In genomic region chr1:227562037-227562436, GRCh38 we compare ENCODE assay signal across 16 cellular contexts. TPM values are rescaled to one million over a fixed set of nuclear protein-coding genes. Genes with fewer than 3 reads are reported as not detected.
DNase-seq lines count a peak whose midpoint lies in the region; ATAC-seq, FAIRE-seq and TF ChIP-seq lines count a peak whose summit lies in the region.
"Had no signal": no experiment of that assay in that cellular context is flagged by ENCODE, and none has a peak within 500 bp of the region (broad histone marks: within the 10 kb centered on the region; RNA-seq: fewer than 3 reads in every experiment).

No MANE protein-coding gene starts in this region.

- CTCF ChIA-PET in CD4-positive, alpha-beta memory T cell (lab: Charles Lee; ENCODE audit: partially characterized antibody), result interaction anchor here (4.9 kb wide), 1 partner anchor 20 kb away, joined by 38 read pairs; no protein-coding TSS in a partner anchor
- CTCF ChIA-PET in K562 (lab: Yijun Ruan, JAX; ENCODE audit: low intra/inter-chr PET ratio), result no interaction called here

- no peaks in the 10 kb centered on the region for H4K20me1 ChIP-seq in K562 (replicated peaks; ENCODE audit: control insufficient read depth, insufficient read depth, low read length)
- H4K20me1 ChIP-seq: BLaER1 had no signal

- BruUV-seq in K562 (replicated peaks; lab: Mats Ljungman, UMichigan), result no TSS peak

- peak overlapping the region; percentile 42 to 90 (median 86) for H3K4me3 Mint-ChIP-seq in CD4-positive, CD25-positive, alpha-beta regulatory T cell
- peak overlapping the region in 5 of 8 donors; percentile 0 to 46 (median 6) for H3K4me3 Mint-ChIP-seq in CD4-positive, alpha-beta memory T cell
- H3K4me3 Mint-ChIP-seq in nephron progenitor cell, result peak overlapping the region; percentile 14

- peaks cover 46% of the 10 kb centered on the region for H3K27me3 Mint-ChIP-seq in CD4-positive, CD25-positive, alpha-beta regulatory T cell
- peaks cover 23 to 30% of the 10 kb centered on the region in 2 donors for H3K27me3 Mint-ChIP-seq in CD4-positive, alpha-beta memory T cell
- H3K27me3 Mint-ChIP-seq in nephron progenitor cell (ENCODE audit: low read depth, poor library complexity), result peaks cover 12% of the 10 kb centered on the region

- H3K27ac Mint-ChIP-seq in CD4-positive, CD25-positive, alpha-beta regulatory T cell, result peak overlapping the region in 1 of 3 donors; percentile 92
- peak overlapping the region in 2 of 7 donors; percentile 1 to 19 for H3K27ac Mint-ChIP-seq in CD4-positive, alpha-beta memory T cell
- no peak overlapping the region for H3K27ac Mint-ChIP-seq in nephron progenitor cell

- H3K27ac ChIP-seq in CD4-positive, CD25-positive, alpha-beta regulatory T cell (ENCODE audit: insufficient read depth, low read length, poor library complexity, severe bottlenecking), result no peak overlapping the region
- H3K27ac ChIP-seq in CD4-positive, alpha-beta memory T cell (ENCODE audit: low read depth, low read length), result no peak overlapping the region
- H3K27ac ChIP-seq in K562 (ENCODE audit: extremely low read depth, low read depth, low read length) (no peak overlapping the region), caudate nucleus (ENCODE audit: low read depth, low read length) (no peak overlapping the region), lower lobe of right lung (no peak overlapping the region)
- H3K27ac ChIP-seq: BLaER1 had no signal

- 40% methylated on average over 6 of the region's 6 CpGs for WGBS in K562 (ENCODE audit: insufficient coverage, low coverage, missing lambda C conversion rate)

- peaks cover 2% of the 10 kb centered on the region for H3K27me3 ChIP-seq in CD4-positive, CD25-positive, alpha-beta regulatory T cell (ENCODE audit: control insufficient read depth, insufficient read depth, low read length)
- no peaks in the 10 kb centered on the region for H3K27me3 ChIP-seq in CD4-positive, alpha-beta memory T cell (ENCODE audit: insufficient read depth, low read length)
- H3K27me3 ChIP-seq in K562 (ENCODE audit: control insufficient read depth in 2 of 2, insufficient read depth in 2 of 2, low read length in 2 of 2) (peaks cover 0 to 5% of the 10 kb centered on the region in 2 experiments; a peak in 1 of 5 replicates), lower lobe of right lung (ENCODE audit: low read depth) (peaks cover 37% of the 10 kb centered on the region)
- H3K27me3 ChIP-seq: BLaER1 had no signal

- intact Hi-C loops in CD4-positive, alpha-beta memory T cell (cut with micrococcal nuclease), result loop anchor here (5.0 kb wide), 1 partner anchor 1155 kb away; the partner anchor contains the start of gene PARP1
- intact Hi-C loops in K562 (cut with micrococcal nuclease) (no loop called here), lower lobe of right lung (cut with DNase I) (no loop called here)

- TF ChIP-seq RAD21 in K562 (CRISPR knock-in tag; conservative IDR thresholded peaks at IDR 0.05 in 1 of 2, IDR thresholded peaks at IDR 0.05 in 1 of 2), result no peak

- TF ChIP-seq EP300 in K562 (IDR thresholded peaks at IDR 0.05; ENCODE audit: low read length), result no peak

- H2AFZ ChIP-seq in K562 (ENCODE audit: low read depth, low read length), result peak overlapping the region; percentile 28

- H3K36me3 ChIP-seq in CD4-positive, CD25-positive, alpha-beta regulatory T cell (ENCODE audit: control insufficient read depth, insufficient read depth, low read length), result no peaks in the 10 kb centered on the region
- H3K36me3 ChIP-seq in CD4-positive, alpha-beta memory T cell (ENCODE audit: insufficient read depth, low read length), result no peaks in the 10 kb centered on the region
- peaks cover 3% of the 10 kb centered on the region for H3K36me3 ChIP-seq in K562 (ENCODE audit: control insufficient read depth, insufficient read depth, low read length)
- no peaks in the 10 kb centered on the region for H3K36me3 ChIP-seq in lower lobe of right lung

- FAIRE-seq in K562 (lab: Jason Lieb, UNC), result no peak
- FAIRE-seq: GM18507, RCC 7860 had no signal

- ATAC-seq in CD4-positive, CD25-positive, alpha-beta regulatory T cell (ENCODE audit: low read depth in 2 of 2), result no peak
- no peak for ATAC-seq in K562
- no peak for ATAC-seq in lower lobe of right lung
- ATAC-seq: HCT116 had no signal

- POLR2A ChIA-PET in CD4-positive, alpha-beta memory T cell (lab: Charles Lee; ENCODE audit: partially characterized antibody), result no interaction called here
- POLR2A ChIA-PET in K562 (lab: Yijun Ruan, JAX), result interaction anchor here (0.6 kb wide), 1 partner anchor 12 kb away, joined by 3 read pairs; no protein-coding TSS in a partner anchor

- in situ Hi-C loops in K562 (cut with MboI), result no loop called here
- in situ Hi-C loops in ACHN (cut with HindIII; ENCODE audit: low pct_ligation_motif_present, low pct_unique_long_range_greater_than_20kb, low sequenced_read_pairs), result loop anchor here (25.0 kb wide), 1 partner anchor 125 kb away; no protein-coding TSS in a partner anchor

- H3K9me3 ChIP-seq in CD4-positive, CD25-positive, alpha-beta regulatory T cell (ENCODE audit: control insufficient read depth in 2 of 2, low read length in 2 of 2), result no peaks in the 10 kb centered on the region
- H3K9me3 ChIP-seq in CD4-positive, alpha-beta memory T cell (ENCODE audit: control insufficient read depth in 1 of 2, low read length in 2 of 2), result no peaks in the 10 kb centered on the region
- peaks cover 24% of the 10 kb centered on the region for H3K9me3 ChIP-seq in K562 (replicated peaks; ENCODE audit: control insufficient read depth, insufficient read depth, low read depth, low read length)
- no peaks in the 10 kb centered on the region for H3K9me3 ChIP-seq in lower lobe of right lung

- DNase-seq in CD4-positive, CD25-positive, alpha-beta regulatory T cell, result no peak
- no peak for DNase-seq in CD4-positive, alpha-beta memory T cell
- DNase-seq in K562 (ENCODE audit: extremely low read depth in 1 of 4, low spot score in 3 of 4), result no peak
- no peak for DNase-seq in nephron progenitor cell
- DNase-seq in ACHN, result no peak
- no peak for DNase-seq in caudate nucleus (lab: John Stamatoyannopoulos, UW)
- DNase-seq in lower lobe of right lung, result no peak
- DNase-seq: Caco-2, NCI-H1436 treated with DMSO at 0.1 percent for 48 hours, NCI-H2081, NCI-H524, SHP77 had no signal

- peaks cover 10% of the 10 kb centered on the region for H3K36me3 Mint-ChIP-seq in CD4-positive, CD25-positive, alpha-beta regulatory T cell
- H3K36me3 Mint-ChIP-seq in CD4-positive, alpha-beta memory T cell, result peaks cover 8 to 10% of the 10 kb centered on the region in 2 donors
- peaks cover 57% of the 10 kb centered on the region for H3K36me3 Mint-ChIP-seq in nephron progenitor cell (ENCODE audit: low read depth)

- peaks cover 27% of the 10 kb centered on the region for H3K79me2 ChIP-seq in K562 (ENCODE audit: control insufficient read depth, insufficient read depth, low read length)

- H3K9ac ChIP-seq in K562 (ENCODE audit: insufficient read depth in 1 of 2, low read depth in 2 of 2, low read length in 2 of 2), result no peak overlapping the region
- H3K9ac ChIP-seq: BLaER1 had no signal

- H3K9me3 Mint-ChIP-seq in CD4-positive, CD25-positive, alpha-beta regulatory T cell, result peaks cover 0 to 9% (median 0%) of the 10 kb centered on the region in 7 donors
- peaks cover 0 to 8% (median 2%) of the 10 kb centered on the region in 8 donors for H3K9me3 Mint-ChIP-seq in CD4-positive, alpha-beta memory T cell
- H3K9me3 Mint-ChIP-seq in nephron progenitor cell, result peaks cover 69% of the 10 kb centered on the region

- peaks cover 12% of the 10 kb centered on the region for H3K4me1 ChIP-seq in CD4-positive, CD25-positive, alpha-beta regulatory T cell (ENCODE audit: control insufficient read depth, insufficient read depth, low read length, poor library complexity, severe bottlenecking)
- H3K4me1 ChIP-seq in CD4-positive, alpha-beta memory T cell (ENCODE audit: insufficient read depth, low read length), result peaks cover 7% of the 10 kb centered on the region
- H3K4me1 ChIP-seq in K562 (replicated peaks in 1 of 2; ENCODE audit: control insufficient read depth in 2 of 2, insufficient read depth in 2 of 2, low read length in 2 of 2) (peaks cover 6 to 29% of the 10 kb centered on the region in 2 experiments; a peak in 4 of 5 replicates), lower lobe of right lung (peaks cover 12% of the 10 kb centered on the region)
- H3K4me1 ChIP-seq: Caco-2 had no signal

- no peak for TF ChIP-seq POLR2A in K562 (conservative IDR thresholded peaks at IDR 0.05)

- TF ChIP-seq CTCF in K562 (IDR thresholded peaks at IDR 0.05 in 2 of 3, conservative IDR thresholded peaks at IDR 0.05 in 1 of 3; ENCODE audit: insufficient read depth in 2 of 3, low read depth in 1 of 3, low read length in 3 of 3), result no peak
- TF ChIP-seq CTCF in nephron progenitor cell (IDR thresholded peaks at IDR 0.05), result no peak
- TF ChIP-seq CTCF in lower lobe of right lung (IDR thresholded peaks at IDR 0.05), result no peak

- H3K9me1 ChIP-seq in K562 (ENCODE audit: control insufficient read depth, insufficient read depth, low read length), result no peaks in the 10 kb centered on the region

- peaks cover 0 to 42% (median 23%) of the 10 kb centered on the region in 4 donors for H3K4me1 Mint-ChIP-seq in CD4-positive, CD25-positive, alpha-beta regulatory T cell
- H3K4me1 Mint-ChIP-seq in CD4-positive, alpha-beta memory T cell, result peaks cover 19 to 25% (median 22%) of the 10 kb centered on the region in 4 donors
- peaks cover 11% of the 10 kb centered on the region for H3K4me1 Mint-ChIP-seq in nephron progenitor cell

- H3K4me3 ChIP-seq in CD4-positive, CD25-positive, alpha-beta regulatory T cell (ENCODE audit: low read depth, low read length), result no peak overlapping the region
- H3K4me3 ChIP-seq in CD4-positive, alpha-beta memory T cell (ENCODE audit: low read length in 2 of 2), result no peak overlapping the region
- H3K4me3 ChIP-seq in K562 (no peak overlapping the region), lower lobe of right lung (no peak overlapping the region)
- H3K4me3 ChIP-seq: BLaER1 had no signal

- no peak overlapping the region for H3K4me2 ChIP-seq in K562 (ENCODE audit: insufficient read depth, low read length)
- H3K4me2 ChIP-seq: BLaER1 had no signal

RNA-seq across cellular contexts. Expression of gene ZNF678, which starts 1.3 kb away (rescaled TPM):
- 9.9 TPM for total RNA-seq in CD4-positive, CD25-positive, alpha-beta regulatory T cell
- polyA plus RNA-seq in CD4-positive, CD25-positive, alpha-beta regulatory T cell, result 1 to 10 TPM; 2.4 to 8.2 (median 3.2) TPM
- 10 to 100 TPM in 1 of 2 experiments, 1 to 10 TPM in 1; 8.4 to 10.2 TPM for total RNA-seq in CD4-positive, alpha-beta memory T cell
- 1 to 10 TPM; 3.0 to 4.1 TPM for polyA plus RNA-seq in CD4-positive, alpha-beta memory T cell
- total RNA-seq in K562 (2011; cell fraction: chromatin; rRNA removed; ENCODE audit: low replicate concordance), result 29.6 and 44.7 TPM in 2 replicates
- 15.3 and 23.0 TPM in 2 replicates for total RNA-seq in K562 (2011; cell fraction: nucleolus; rRNA removed)
- total RNA-seq in K562 (2011; cell fraction: nucleoplasm; rRNA removed), result 34.5 and 43.7 TPM in 2 replicates
- total RNA-seq in K562 (2014; rRNA removed) (7.8 and 13.3 TPM in 2 replicates), K562 (2014; rRNA removed; fragmentation: Illumina TruSeq; extraction: Trizol) (16.7 and 18.1 TPM in 2 replicates), K562 (2015; rRNA removed; fragmentation: Illumina TruSeq; extraction: Trizol) (12.1 and 16.8 TPM in 2 replicates), K562 (2021) (9.0 and 10.6 TPM in 2 replicates), lower lobe of right lung (9.0 TPM)
- polyA plus RNA-seq in K562 (2011; rRNA removed) (8.0 and 8.2 TPM in 2 replicates), K562 (2014; fragmentation: Illumina TruSeq; extraction: Trizol) (9.1 and 9.7 TPM in 2 replicates), K562 (2014; fragmentation: Nextera tagmentation; extraction: Ambion mirVana) (1 to 10 TPM; 3.0 to 3.2 TPM), K562 (2014; rRNA removed) (4.2 and 6.1 TPM in 2 replicates)
- polyA plus RNA-seq in K562 (2011; cell fraction: cytosol; rRNA removed), result 2.8 and 6.3 TPM in 2 replicates
- 15.1 and 16.5 TPM in 2 replicates for polyA plus RNA-seq in K562 (2011; cell fraction: nucleus; rRNA removed)
- polyA plus RNA-seq in K562 (2012), result 5.3 and 6.7 TPM in 2 replicates
- polyA minus RNA-seq in K562 (2011; rRNA and poly(A)+ RNA removed), result 33.6 and 36.6 TPM in 2 replicates
- polyA minus RNA-seq in K562 (2011; cell fraction: cytosol; rRNA and poly(A)+ RNA removed), result 10.6 and 12.9 TPM in 2 replicates
- 33.5 and 50.3 TPM in 2 replicates for polyA minus RNA-seq in K562 (2011; cell fraction: nucleus; rRNA and poly(A)+ RNA removed)

Comparison
In these comparisons a context has a peak if more than half of its experiments do, and no peak if none do; other contexts are left out.
1. H3K4me3 Mint-ChIP-seq: peak in every context shown above with its lines; median percentile 86 in CD4-positive, CD25-positive, alpha-beta regulatory T cell; 14 in nephron progenitor cell; 6 in CD4-positive, alpha-beta memory T cell.